Comparison of ENCODE assay signal across 9 cellular contexts in the genomic region with DNA sequence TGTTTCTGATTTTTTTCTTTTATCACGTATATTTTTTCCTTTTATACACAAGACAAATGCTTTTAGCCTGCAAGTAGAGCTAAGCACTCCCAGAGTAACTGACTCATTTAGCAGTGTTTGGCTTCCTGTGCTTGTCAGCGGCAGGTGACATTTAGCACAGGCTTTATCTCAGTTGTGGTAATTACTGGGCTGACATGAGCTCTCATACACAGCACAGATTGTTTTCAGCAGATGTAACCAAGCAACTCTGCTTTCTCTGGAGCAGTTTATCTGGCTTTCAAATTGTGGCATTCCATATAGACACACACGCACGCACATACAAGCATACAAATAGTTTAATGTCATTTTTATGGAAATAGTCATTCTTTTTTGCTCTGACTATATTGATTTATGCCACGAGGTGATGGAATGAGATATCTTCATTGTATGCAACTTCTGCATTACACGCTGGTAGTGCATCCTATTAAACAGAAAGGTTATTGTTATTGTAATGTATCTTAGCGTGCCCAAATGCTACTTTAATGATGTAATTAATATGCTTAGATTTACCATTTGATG.
DNase-seq lines count a peak whose midpoint lies in the region; ATAC-seq and TF ChIP-seq lines count a peak whose summit lies in the region.
"Had no signal": no experiment of that assay in that cellular context is flagged by ENCODE, and none has a peak within 500 bp of the region (broad histone marks: within the 10 kb centered on the region; RNA-seq: fewer than 3 reads in every experiment).

No MANE protein-coding gene starts in this region.

- H3K4me3 ChIP-seq in HEK293 (ENCODE audit: low read depth, low read length) (no peak overlapping the region), epithelial cell of esophagus (ENCODE audit: low read length) (no peak overlapping the region), stomach (no peak overlapping the region)
- H3K4me3 ChIP-seq: breast epithelium had no signal

- H3K36me3 ChIP-seq in HEK293 (ENCODE audit: control insufficient read depth in 2 of 2, insufficient read depth in 1 of 2, low read length in 2 of 2) (no peaks in the 10 kb centered on the region), stomach (no peaks in the 10 kb centered on the region)
- H3K36me3 ChIP-seq: breast epithelium had no signal

- CTCF ChIA-PET in HEK293 (lab: Yijun Ruan, JAX), result interaction anchor here (0.7 kb wide), 1 partner anchor 67 kb away, joined by 3 read pairs; no protein-coding TSS in a partner anchor

- no peak for ATAC-seq in GM21723 (IDR thresholded peaks at IDR 0.05; ENCODE audit: unreplicated experiment)
- no peak for ATAC-seq in GM21737 (IDR thresholded peaks at IDR 0.05; ENCODE audit: unreplicated experiment)

- WGBS in stomach, 5 donors, result 22 to 42% (median 36%) methylated on average over 7 of the region's 7 CpGs

- H3K27ac ChIP-seq in HEK293 (ENCODE audit: extremely low read depth, low read depth, low read length) (no peak overlapping the region; the same call in 1 of the 2 replicates), stomach (no peak overlapping the region)
- H3K27ac ChIP-seq: breast epithelium had no signal

- intact Hi-C loops in stomach (cut with DNase I; ENCODE audit: low total_unique reads), result no loop called here

- no peaks in the 10 kb centered on the region for H3K27me3 ChIP-seq in stomach
- H3K27me3 ChIP-seq: breast epithelium had no signal

- no peak for TF ChIP-seq EP300 in stomach (IDR thresholded peaks at IDR 0.05)

- no peak for TF ChIP-seq POLR2A in stomach (IDR thresholded peaks at IDR 0.05)

- H3K4me1 ChIP-seq in HEK293 (ENCODE audit: control insufficient read depth, insufficient read depth, low read length) (peaks cover 13% of the 10 kb centered on the region), stomach (peaks cover 0 to 10% (median 6%) of the 10 kb centered on the region in 4 donors)
- H3K4me1 ChIP-seq: breast epithelium had no signal

- no peak for TF ChIP-seq CTCF in HEK293 (tag by site-specific recombination; IDR thresholded peaks at IDR 0.05)
- TF ChIP-seq CTCF in epithelial cell of esophagus (IDR thresholded peaks at IDR 0.05; ENCODE audit: insufficient read depth, low read depth, low read length, missing control alignments), result no peak
- TF ChIP-seq CTCF in stomach (IDR thresholded peaks at IDR 0.05), result no peak

- DNase-seq in NCI-H345 treated with DMSO at 0.1 percent for 48 hours (lab: John Stamatoyannopoulos, UW; ENCODE audit: unreplicated experiment), result peak; percentile 24
- peak; percentile 13 for DNase-seq in epithelial cell of esophagus (ENCODE audit: low read depth)
- peak; percentile 48 for DNase-seq in non-pigmented ciliary epithelial cell (ENCODE audit: low read depth)
- no peak for DNase-seq in activated T-cell treated with anti-CD3 and anti-CD28 coated beads, Interleukin-2, amount 50 U/mL, for 1 hour
- DNase-seq in stomach, result no peak

- POLR2A ChIA-PET in HEK293 (lab: Yijun Ruan, JAX), result no interaction called here

- H3K9me3 ChIP-seq in HEK293 (ENCODE audit: control insufficient read depth, insufficient read depth, low read depth, low read length) (no peaks in the 10 kb centered on the region), stomach (no peaks in the 10 kb centered on the region)
- H3K9me3 ChIP-seq: breast epithelium had no signal

TF ChIP-seq in HEK293, 187 proteins besides CTCF, POLR2A, EP300 and RAD21 (continues in another document):
- TF ChIP-seq ZBTB7A (tag by site-specific recombination; IDR thresholded peaks at IDR 0.05; ENCODE audit: low read depth), result peak; percentile 31; the same call in 1 of the 2 replicates
- no peak for TF ChIP-seq ZNF585B (tag by site-specific recombination; IDR thresholded peaks at IDR 0.05)
- TF ChIP-seq, protein P1, sequence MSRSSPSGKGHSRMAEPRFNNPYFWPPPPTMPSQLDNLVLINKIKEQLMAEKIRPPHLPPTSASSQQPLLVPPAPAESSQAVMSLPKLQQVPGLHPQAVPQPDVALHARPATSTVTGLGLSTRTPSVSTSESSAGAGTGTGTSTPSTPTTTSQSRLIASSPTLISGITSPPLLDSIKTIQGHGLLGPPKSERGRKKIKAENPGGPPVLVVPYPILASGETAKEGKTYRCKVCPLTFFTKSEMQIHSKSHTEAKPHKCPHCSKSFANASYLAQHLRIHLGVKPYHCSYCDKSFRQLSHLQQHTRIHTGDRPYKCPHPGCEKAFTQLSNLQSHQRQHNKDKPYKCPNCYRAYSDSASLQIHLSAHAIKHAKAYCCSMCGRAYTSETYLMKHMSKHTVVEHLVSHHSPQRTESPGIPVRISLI (tag by site-specific recombination; IDR thresholded peaks at IDR 0.05), result no peak
- TF ChIP-seq, protein P2, sequence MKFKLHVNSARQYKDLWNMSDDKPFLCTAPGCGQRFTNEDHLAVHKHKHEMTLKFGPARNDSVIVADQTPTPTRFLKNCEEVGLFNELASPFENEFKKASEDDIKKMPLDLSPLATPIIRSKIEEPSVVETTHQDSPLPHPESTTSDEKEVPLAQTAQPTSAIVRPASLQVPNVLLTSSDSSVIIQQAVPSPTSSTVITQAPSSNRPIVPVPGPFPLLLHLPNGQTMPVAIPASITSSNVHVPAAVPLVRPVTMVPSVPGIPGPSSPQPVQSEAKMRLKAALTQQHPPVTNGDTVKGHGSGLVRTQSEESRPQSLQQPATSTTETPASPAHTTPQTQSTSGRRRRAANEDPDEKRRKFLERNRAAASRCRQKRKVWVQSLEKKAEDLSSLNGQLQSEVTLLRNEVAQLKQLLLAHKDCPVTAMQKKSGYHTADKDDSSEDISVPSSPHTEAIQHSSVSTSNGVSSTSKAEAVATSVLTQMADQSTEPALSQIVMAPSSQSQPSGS (tag by site-specific recombination; IDR thresholded peaks at IDR 0.05; ENCODE audit: low read depth), result peak; percentile 76
- TF ChIP-seq ZNF24 (tag by site-specific recombination; IDR thresholded peaks at IDR 0.05), result peak; percentile 67; the same call in 1 of the 2 replicates
- TF ChIP-seq ZBTB17 (tag by site-specific recombination; IDR thresholded peaks at IDR 0.05), result peak; percentile 87
- TF ChIP-seq ZNF366 (tag by site-specific recombination; conservative IDR thresholded peaks at IDR 0.05), result peak; percentile 91
- TF ChIP-seq, protein P3, sequence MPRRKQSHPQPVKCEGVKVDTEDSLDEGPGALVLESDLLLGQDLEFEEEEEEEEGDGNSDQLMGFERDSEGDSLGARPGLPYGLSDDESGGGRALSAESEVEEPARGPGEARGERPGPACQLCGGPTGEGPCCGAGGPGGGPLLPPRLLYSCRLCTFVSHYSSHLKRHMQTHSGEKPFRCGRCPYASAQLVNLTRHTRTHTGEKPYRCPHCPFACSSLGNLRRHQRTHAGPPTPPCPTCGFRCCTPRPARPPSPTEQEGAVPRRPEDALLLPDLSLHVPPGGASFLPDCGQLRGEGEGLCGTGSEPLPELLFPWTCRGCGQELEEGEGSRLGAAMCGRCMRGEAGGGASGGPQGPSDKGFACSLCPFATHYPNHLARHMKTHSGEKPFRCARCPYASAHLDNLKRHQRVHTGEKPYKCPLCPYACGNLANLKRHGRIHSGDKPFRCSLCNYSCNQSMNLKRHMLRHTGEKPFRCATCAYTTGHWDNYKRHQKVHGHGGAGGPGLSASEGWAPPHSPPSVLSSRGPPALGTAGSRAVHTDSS (tag by site-specific recombination; IDR thresholded peaks at IDR 0.05), result no peak
- TF ChIP-seq, protein P4, sequence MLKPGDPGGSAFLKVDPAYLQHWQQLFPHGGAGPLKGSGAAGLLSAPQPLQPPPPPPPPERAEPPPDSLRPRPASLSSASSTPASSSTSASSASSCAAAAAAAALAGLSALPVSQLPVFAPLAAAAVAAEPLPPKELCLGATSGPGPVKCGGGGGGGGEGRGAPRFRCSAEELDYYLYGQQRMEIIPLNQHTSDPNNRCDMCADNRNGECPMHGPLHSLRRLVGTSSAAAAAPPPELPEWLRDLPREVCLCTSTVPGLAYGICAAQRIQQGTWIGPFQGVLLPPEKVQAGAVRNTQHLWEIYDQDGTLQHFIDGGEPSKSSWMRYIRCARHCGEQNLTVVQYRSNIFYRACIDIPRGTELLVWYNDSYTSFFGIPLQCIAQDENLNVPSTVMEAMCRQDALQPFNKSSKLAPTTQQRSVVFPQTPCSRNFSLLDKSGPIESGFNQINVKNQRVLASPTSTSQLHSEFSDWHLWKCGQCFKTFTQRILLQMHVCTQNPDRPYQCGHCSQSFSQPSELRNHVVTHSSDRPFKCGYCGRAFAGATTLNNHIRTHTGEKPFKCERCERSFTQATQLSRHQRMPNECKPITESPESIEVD (tag by site-specific recombination; IDR thresholded peaks at IDR 0.05), result peak; percentile 91
- 0 out of 2 replicates have a peak, but pooled peaks have one; percentile 42 for TF ChIP-seq KLF8 (tag by site-specific recombination; IDR thresholded peaks at IDR 0.05)
- no peak for TF ChIP-seq ZBTB48 (tag by site-specific recombination; IDR thresholded peaks at IDR 0.05)
- TF ChIP-seq SALL2 (tag by site-specific recombination; IDR thresholded peaks at IDR 0.05; ENCODE audit: borderline replicate concordance), result no peak
- no peak for TF ChIP-seq GLI2 (tag by site-specific recombination; IDR thresholded peaks at IDR 0.05; ENCODE audit: borderline replicate concordance, low read depth)
- peak; percentile 67 for TF ChIP-seq ZNF600 (tag by site-specific recombination; IDR thresholded peaks at IDR 0.05)
- peak; percentile 81 for TF ChIP-seq BCL11A (tag by site-specific recombination; IDR thresholded peaks at IDR 0.05; ENCODE audit: low read depth)
- peak; percentile 32; the same call in 1 of the 2 replicates for TF ChIP-seq TRIM28 (IDR thresholded peaks at IDR 0.05; ENCODE audit: borderline replicate concordance, low read length)
- TF ChIP-seq FEZF1 (tag by site-specific recombination; IDR thresholded peaks at IDR 0.05), result peak; percentile 74
- TF ChIP-seq HOXD13 (CRISPR knock-in tag; IDR thresholded peaks at IDR 0.05; ENCODE audit: borderline replicate concordance), result no peak
- TF ChIP-seq, protein P5, sequence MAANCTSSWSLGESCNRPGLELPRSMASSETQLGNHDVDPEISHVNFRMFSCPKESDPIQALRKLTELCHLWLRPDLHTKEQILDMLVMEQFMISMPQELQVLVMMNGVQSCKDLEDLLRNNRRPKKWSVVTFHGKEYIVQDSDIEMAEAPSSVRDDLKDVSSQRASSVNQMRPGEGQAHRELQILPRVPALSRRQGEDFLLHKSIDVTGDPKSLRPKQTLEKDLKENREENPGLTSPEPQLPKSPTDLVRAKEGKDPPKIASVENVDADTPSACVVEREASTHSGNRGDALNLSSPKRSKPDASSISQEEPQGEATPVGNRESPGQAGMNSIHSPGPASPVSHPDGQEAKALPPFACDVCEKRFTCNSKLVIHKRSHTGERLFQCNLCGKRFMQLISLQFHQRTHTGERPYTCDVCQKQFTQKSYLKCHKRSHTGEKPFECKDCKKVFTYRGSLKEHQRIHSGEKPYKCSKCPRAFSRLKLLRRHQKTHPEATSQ (tag by site-specific recombination; IDR thresholded peaks at IDR 0.05), result no peak
- peak; percentile 95 for TF ChIP-seq GFI1B (tag by site-specific recombination; IDR thresholded peaks at IDR 0.05)

Comparison
In these comparisons a context has a peak if more than half of its experiments do, and no peak if none do; other contexts are left out.
1. DNase-seq: peak in NCI-H345 treated with DMSO at 0.1 percent for 48 hours (single experiment), epithelial cell of esophagus (single experiment) and non-pigmented ciliary epithelial cell (single experiment); none in activated T-cell treated with anti-CD3 and anti-CD28 coated beads, Interleukin-2, amount 50 U/mL, for 1 hour (single experiment) and stomach (single experiment).